In genomic region chr21:40466893-40467483, GRCh38 we compare ENCODE assay signal across 8 cellular contexts.
DNase-seq lines count a peak whose midpoint lies in the region; ATAC-seq and TF ChIP-seq lines count a peak whose summit lies in the region.

No MANE protein-coding gene starts in this region.

- no peaks in the 10 kb centered on the region for H3K9me2 ChIP-seq in OCI-LY1 (ENCODE audit: low read depth, low read length)

- ATAC-seq in GM18909 (IDR thresholded peaks at IDR 0.05; ENCODE audit: poor library complexity, unreplicated experiment): no peak
- no peak for ATAC-seq in HG03139 (IDR thresholded peaks at IDR 0.05; ENCODE audit: unreplicated experiment)
- no peak for ATAC-seq in GM19395 (IDR thresholded peaks at IDR 0.05; ENCODE audit: unreplicated experiment)

- no peaks in the 10 kb centered on the region for H4K20me1 ChIP-seq in OCI-LY1 (ENCODE audit: insufficient read depth, low read length)

- no peak overlapping the region for H3K9ac ChIP-seq in OCI-LY1 (ENCODE audit: low read length)

- no peak overlapping the region for H3K27ac ChIP-seq in OCI-LY1 (ENCODE audit: low read depth, low read length, poor library complexity, severe bottlenecking)
- no peak overlapping the region for H3K27ac ChIP-seq in tibial artery

- no peaks in the 10 kb centered on the region for H3K36me3 ChIP-seq in OCI-LY1 (ENCODE audit: insufficient read depth, low read length)
- H3K36me3 ChIP-seq in tibial artery: no peaks in the 10 kb centered on the region

- no peak overlapping the region for H3K4me3 ChIP-seq in OCI-LY1 (ENCODE audit: low read depth, low read length, poor library complexity, severe bottlenecking)
- H3K4me3 ChIP-seq in fibroblast of mammary gland (ENCODE audit: control insufficient read depth, low read depth, low read length): no peak overlapping the region
- H3K4me3 ChIP-seq in tibial artery: no peak overlapping the region

- DNase-seq in SKM-1 treated with dmso at 0.1 percent for 144 hours (lab: John Stamatoyannopoulos, UW; ENCODE audit: unreplicated experiment) (peak; percentile 41), SKM-1 (lab: John Stamatoyannopoulos, UW; ENCODE audit: unreplicated experiment) (no peak), fibroblast of mammary gland (ENCODE audit: low read depth) (peak; percentile 0), tibial artery (no peak)

- H3K27me3 ChIP-seq in OCI-LY1 (ENCODE audit: insufficient read depth, low read length) (no peaks in the 10 kb centered on the region), tibial artery (no peaks in the 10 kb centered on the region)

- H3F3A ChIP-seq in OCI-LY1 (ENCODE audit: insufficient read depth, low read length): no peaks in the 10 kb centered on the region

- H3K9me3 ChIP-seq in OCI-LY1 (ENCODE audit: low read length) (no peaks in the 10 kb centered on the region), tibial artery (no peaks in the 10 kb centered on the region)

- H3K4me1 ChIP-seq in OCI-LY1 (ENCODE audit: insufficient read depth, low read length, severe bottlenecking) (no peaks in the 10 kb centered on the region), tibial artery (no peaks in the 10 kb centered on the region)

- H3K4me2 ChIP-seq in OCI-LY1 (ENCODE audit: low read length): no peak overlapping the region

- H3K79me2 ChIP-seq in OCI-LY1 (ENCODE audit: insufficient read depth, low read length): no peaks in the 10 kb centered on the region

- intact Hi-C loops in tibial artery (cut with DNase I; ENCODE audit: low total_unique reads): no loop called here

- no peak overlapping the region for H2AFZ ChIP-seq in OCI-LY1 (ENCODE audit: low read length)

- peak; percentile 58 for TF ChIP-seq CTCF in OCI-LY1 (IDR thresholded peaks at IDR 0.05; ENCODE audit: low read length)
- no peak for TF ChIP-seq CTCF in fibroblast of mammary gland (conservative IDR thresholded peaks at IDR 0.05; ENCODE audit: control insufficient read depth, insufficient read depth, low read depth, low read length)
- TF ChIP-seq CTCF in tibial artery (IDR thresholded peaks at IDR 0.05): peak; percentile 6

Comparison
In these comparisons a context has a peak if more than half of its experiments do, and no peak if none do; other contexts are left out.
1. DNase-seq: peak in SKM-1 treated with dmso at 0.1 percent for 144 hours (single experiment) and fibroblast of mammary gland (single experiment); none in SKM-1 (single experiment) and tibial artery (0 of 2).